19 cellular contexts compared by ENCODE assay signal in the genomic region with DNA sequence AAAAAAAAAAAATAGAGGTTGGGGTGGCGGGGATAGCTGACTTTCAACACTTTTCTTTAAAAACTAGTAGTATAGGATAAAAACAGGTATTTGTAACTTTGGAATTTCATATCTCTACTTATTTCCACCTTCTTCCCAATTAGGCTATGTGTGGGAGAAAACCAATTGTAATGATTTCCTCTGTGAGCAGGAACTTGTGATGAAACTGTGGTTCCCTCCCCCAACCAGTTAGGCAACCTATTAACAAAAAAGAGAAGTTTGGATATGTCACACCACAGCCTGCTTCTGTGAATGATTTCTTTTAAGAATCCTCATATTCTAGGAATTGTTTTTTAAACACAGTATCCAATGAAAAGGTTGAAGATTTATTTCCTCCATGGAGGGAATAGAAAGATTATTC. TPM values are rescaled to one million over a fixed set of nuclear protein-coding genes. Genes with fewer than 3 reads are reported as not detected.
DNase-seq lines count a peak whose midpoint lies in the region; ATAC-seq and TF ChIP-seq lines count a peak whose summit lies in the region.
"Had no signal": no experiment of that assay in that cellular context is flagged by ENCODE, and none has a peak within 500 bp of the region (broad histone marks: within the 10 kb centered on the region; RNA-seq: fewer than 3 reads in every experiment).

No MANE protein-coding gene starts in this region.

- WGBS in psoas muscle, 3 donors = 92 to 100% (median 94%) methylated on average over 1 of the region's 1 CpG

- ATAC-seq in psoas muscle = no peak
- ATAC-seq in HG02973 (IDR thresholded peaks at IDR 0.05; ENCODE audit: unreplicated experiment) = no peak

- H3K36me3 ChIP-seq in psoas muscle (ENCODE audit: insufficient read depth in 1 of 2, low read depth in 1 of 2) = peaks cover 3 to 10% of the 10 kb centered on the region in 2 donors
- H3K36me3 ChIP-seq: adrenal gland had no signal

- no peaks in the 10 kb centered on the region for H3K9me3 ChIP-seq in psoas muscle
- H3K9me3 ChIP-seq: adrenal gland, sigmoid colon, tibial artery had no signal

- no peak overlapping the region for H3K27ac ChIP-seq in psoas muscle
- H3K27ac ChIP-seq: tibial artery had no signal

- TF ChIP-seq CTCF in cardiac fibroblast (IDR thresholded peaks at IDR 0.05; ENCODE audit: low read depth, low read length) = no peak
- no peak for TF ChIP-seq CTCF in psoas muscle (IDR thresholded peaks at IDR 0.05)

- no peaks in the 10 kb centered on the region for H3K27me3 ChIP-seq in psoas muscle (ENCODE audit: insufficient read depth in 3 of 3, low read length in 2 of 3)
- H3K27me3 ChIP-seq: adrenal gland, sigmoid colon, tibial artery had no signal

- H3K4me3 ChIP-seq in cardiac fibroblast (replicated peaks in 1 of 2; ENCODE audit: low read depth in 2 of 2, low read length in 2 of 2) (no peak overlapping the region), psoas muscle (peak overlapping the region; percentile 2)
- H3K4me3 ChIP-seq: lung had no signal

- peaks cover 7% of the 10 kb centered on the region for H3K4me1 ChIP-seq in psoas muscle
- H3K4me1 ChIP-seq: tibial artery had no signal

- intact Hi-C loops in psoas muscle (cut with DNase I) = no loop called here

- peak; percentile 50 for DNase-seq in GM03348 (ENCODE audit: low spot score)
- DNase-seq in NOMO-1 treated with DMSO at 0.1 percent for 48 hours (lab: John Stamatoyannopoulos, UW; ENCODE audit: unreplicated experiment) = peak; percentile 87
- DNase-seq in cardiac fibroblast (ENCODE audit: low read depth in 2 of 2) = peak; percentile 46 to 55
- DNase-seq in psoas muscle = no peak
- no peak for DNase-seq in HPDE6-E6E7 (ENCODE audit: extremely low spot score)
- DNase-seq in COR-L47 (lab: John Stamatoyannopoulos, UW) = no peak
- DNase-seq: erythroblast; IMR-90; NCI-H1417 treated with DMSO at 0.1 percent for 48 hours; NCI-H226; nephron progenitor cell; sigmoid colon; stimulated activated CD4-positive, alpha-beta T cell treated with anti-CD3 and anti-CD28 coated beads, Interleukin-4, amount 100 ng/mL, for 4 hours had no signal

RNA-seq across cellular contexts. Expression of a gene that starts 1.9 kb away (rescaled TPM):
- total RNA-seq in psoas muscle = 1 to 10 TPM; 1.4 to 3.0 (median 1.6) TPM
- under 1 TPM; 0.15 to 0.23 (median 0.17) TPM for polyA plus RNA-seq in psoas muscle
- total RNA-seq: chondrocyte, H4, IMR-90 had no signal
- polyA plus RNA-seq: IMR-90 had no signal

RNA-seq across cellular contexts. Expression of a gene that starts 13.3 kb away (rescaled TPM):
- total RNA-seq in psoas muscle = under 1 TPM in 2 of 4 donors, not detected in 2; 0.17 to 0.21 TPM
- under 1 TPM; 0.04 to 0.06 (median 0.05) TPM for polyA plus RNA-seq in psoas muscle
- total RNA-seq: H4, IMR-90 had no signal

RNA-seq across cellular contexts. Expression of a gene that starts 51.1 kb away (rescaled TPM):
- 10 to 100 TPM; 55.0 to 76.9 (median 71.1) TPM for total RNA-seq in psoas muscle
- polyA plus RNA-seq in psoas muscle = 100 to 1,000 TPM in 1 of 3 donors, 10 to 100 TPM in 2; 54.4 to 134 (median 90.7) TPM

Comparison
In these comparisons a context has a peak if more than half of its experiments do, and no peak if none do; other contexts are left out.
1. DNase-seq: peak in GM03348 (single experiment), NOMO-1 treated with DMSO at 0.1 percent for 48 hours (single experiment) and cardiac fibroblast (2 of 2); none in psoas muscle (0 of 2), HPDE6-E6E7 (single experiment) and COR-L47 (single experiment).